In the genomic region with DNA sequence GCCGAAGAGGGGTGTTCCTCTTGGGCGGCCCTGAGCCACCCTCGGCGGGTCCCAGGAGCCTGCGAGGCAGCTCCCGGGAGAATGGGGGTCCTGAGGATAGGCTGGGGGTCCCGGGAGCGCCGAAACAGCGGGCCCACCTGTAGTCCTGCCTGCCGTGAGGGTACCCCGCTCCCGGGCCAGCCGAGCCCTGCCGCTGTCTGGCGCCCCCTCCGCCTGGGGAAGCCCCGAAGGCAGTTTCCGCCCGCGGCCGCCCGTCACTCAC, we compare ENCODE assay signal across 8 cellular contexts. TPM values are rescaled to one million over a fixed set of nuclear protein-coding genes. Genes with fewer than 3 reads are reported as not detected.
DNase-seq lines count a peak whose midpoint lies in the region; ATAC-seq, FAIRE-seq and TF ChIP-seq lines count a peak whose summit lies in the region.

No MANE protein-coding gene starts in this region.

- intact Hi-C loops in Right ventricle myocardium superior (cut with DNase I), result no loop called here

- H3K4me1 Mint-ChIP-seq in T-cell, result peaks cover 41 to 44% (median 43%) of the 10 kb centered on the region in 3 donors

- no peaks in the 10 kb centered on the region for H3K27me3 ChIP-seq in H7 (ENCODE audit: control insufficient read depth, insufficient read depth, low read length)
- H3K27me3 ChIP-seq in skeletal muscle satellite cell (ENCODE audit: control insufficient read depth, insufficient read depth, low read length), result no peaks in the 10 kb centered on the region

- peaks cover 13% of the 10 kb centered on the region for H3K4me1 ChIP-seq in skeletal muscle satellite cell (ENCODE audit: control insufficient read depth, insufficient read depth, low read length)

- peak overlapping the region; percentile 75 to 100 for H3K27ac Mint-ChIP-seq in T-cell

- H3K4me3 ChIP-seq in AG10803 (ENCODE audit: low read length) (peak overlapping the region; percentile 98), H7 (ENCODE audit: insufficient read depth, low read depth, low read length) (peak overlapping the region; percentile 87), skeletal muscle satellite cell (ENCODE audit: low read length) (peak overlapping the region; percentile 96)

- ATAC-seq in T-cell (replicated peaks in 1 of 4) (peak; percentile 64 to 71 (median 68)), Right ventricle myocardium superior (ENCODE audit: poor library complexity) (peak; percentile 12)

- no peaks in the 10 kb centered on the region for H3K9me3 Mint-ChIP-seq in T-cell

- no peaks in the 10 kb centered on the region for H3K36me3 Mint-ChIP-seq in T-cell

- no peaks in the 10 kb centered on the region for H3K27me3 Mint-ChIP-seq in T-cell

- H3K4me3 Mint-ChIP-seq in T-cell, result peak overlapping the region; percentile 94 to 99 (median 98)

- H3K9me3 ChIP-seq in skeletal muscle satellite cell (replicated peaks; ENCODE audit: low read length), result no peaks in the 10 kb centered on the region

- POLR2A ChIA-PET in T-cell (lab: Charles Lee), result interaction anchor here in 1 of 2 donors (0.6 kb wide), 1 partner anchor 21 kb away, joined by 3 read pairs; the partner anchor contains the start of gene RNF114

- DNase-seq in AG10803 (ENCODE audit: low read depth) (no peak), H7 (no peak), T-cell (peak in 1 of 34 experiments; percentile 58), Right ventricle myocardium superior (no peak), GM12891 (ENCODE audit: insufficient read length, low spot score) (no peak), SW480 (ENCODE audit: low spot score) (no peak), A172 (ENCODE audit: low spot score) (no peak)

- FAIRE-seq in GM12891 (lab: Jason Lieb, UNC), result no peak

- H3K4me2 ChIP-seq in skeletal muscle satellite cell (ENCODE audit: low read length), result peak overlapping the region; percentile 82

- peak overlapping the region; percentile 99 for H3K9ac ChIP-seq in skeletal muscle satellite cell (ENCODE audit: low read depth, low read length)

- no peak for TF ChIP-seq POLR2A in GM12891 (IDR thresholded peaks at IDR 0.05; ENCODE audit: low read depth, low read length)

- no peaks in the 10 kb centered on the region for H3K36me3 ChIP-seq in H7 (replicated peaks; ENCODE audit: control insufficient read depth, insufficient read depth, low read length)
- H3K36me3 ChIP-seq in skeletal muscle satellite cell (ENCODE audit: insufficient read depth, low read length), result peaks cover 3% of the 10 kb centered on the region

- CTCF ChIA-PET in T-cell (lab: Charles Lee), result interaction anchor here in 1 of 2 donors (1.0 to 1.3 kb wide), 2 partner anchors 11 to 68 kb away, joined by 3 to 5 read pairs; no protein-coding TSS in a partner anchor

- TF ChIP-seq CTCF in AG10803 (conservative IDR thresholded peaks at IDR 0.05; ENCODE audit: low read length), result no peak

TF ChIP-seq in GM12891, 5 proteins besides CTCF, POLR2A, EP300 and RAD21:
- TF ChIP-seq PAX5 (IDR thresholded peaks at IDR 0.05; ENCODE audit: insufficient read depth, low read length, severe bottlenecking) (no peak), POLR2AphosphoS5 (IDR thresholded peaks at IDR 0.05; ENCODE audit: low read depth, low read length) (no peak), SPI1 (IDR thresholded peaks at IDR 0.05; ENCODE audit: low read depth, low read length) (no peak), POU2F2 (IDR thresholded peaks at IDR 0.05; ENCODE audit: low read depth, low read length) (no peak), TAF1 (IDR thresholded peaks at IDR 0.05; ENCODE audit: low read depth, low read length) (no peak)
TF ChIP-seq in GM12891: peak in this region for 0.

RNA-seq across cellular contexts. Expression of gene SPATA2, which starts 0.3 kb away (rescaled TPM):
- 9.7 and 11.5 TPM in 2 replicates for total RNA-seq in H7 (2014; rRNA removed; shearing (Covaris generic))
- total RNA-seq in T-cell, result 10 to 100 TPM in 3 of 5 donors, 1 to 10 TPM in 2; 9.6 to 19.4 (median 10.4) TPM
- total RNA-seq in Right ventricle myocardium superior, result 7.9 TPM
- 2.8 and 3.3 TPM in 2 replicates for total RNA-seq in skeletal muscle satellite cell (2012; rRNA removed)
- 5.6 TPM for polyA plus RNA-seq in GM12891 (2012; ENCODE audit: low read depth, missing spikeins)
- total RNA-seq in A172 (2014; rRNA removed; shearing (Covaris generic)), result 3.4 and 4.5 TPM in 2 replicates

RNA-seq across cellular contexts. Expression of gene RNF114, which starts 21.1 kb away (rescaled TPM):
- total RNA-seq in H7 (2014; rRNA removed; shearing (Covaris generic)), result 75.7 and 76.4 TPM in 2 replicates
- total RNA-seq in T-cell, result 100 to 1,000 TPM in 2 of 5 donors, 10 to 100 TPM in 3; 83.5 to 109 (median 95.7) TPM
- 52.1 TPM for total RNA-seq in Right ventricle myocardium superior
- 81.4 and 126 TPM in 2 replicates for total RNA-seq in skeletal muscle satellite cell (2012; rRNA removed)
- polyA plus RNA-seq in GM12891 (2012; ENCODE audit: low read depth, missing spikeins), result 44.1 TPM
- total RNA-seq in A172 (2014; rRNA removed; shearing (Covaris generic)), result 133 and 179 TPM in 2 replicates
